In the genomic region with DNA sequence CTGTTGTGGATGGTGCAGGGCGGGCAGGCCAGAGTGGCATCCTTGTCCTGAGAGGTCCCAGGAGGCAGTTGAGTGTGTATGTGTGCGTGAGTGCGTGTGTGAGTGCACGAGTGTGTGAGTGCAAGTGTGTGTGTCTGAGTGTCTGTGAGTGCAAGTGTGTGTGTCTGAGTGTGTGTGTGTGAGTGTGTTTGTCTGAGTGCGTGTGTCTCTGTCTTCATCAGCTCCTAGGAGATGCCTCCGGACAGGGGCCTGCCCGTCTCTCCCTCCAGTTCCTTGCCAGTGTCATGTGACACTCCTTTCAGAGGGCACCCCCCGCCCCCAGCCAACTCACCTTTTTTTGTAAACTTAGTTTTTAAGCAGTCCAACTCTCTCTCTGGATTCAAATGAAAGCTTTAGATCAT, we compare ENCODE assay signal across 8 cellular contexts. TPM values are rescaled to one million over a fixed set of nuclear protein-coding genes. Genes with fewer than 3 reads are reported as not detected.
DNase-seq lines count a peak whose midpoint lies in the region; TF ChIP-seq lines count a peak whose summit lies in the region.

No MANE protein-coding gene starts in this region.

- DNase-seq in RPMI8226 (peak; percentile 52), endothelial cell (ENCODE audit: low spot score) (no peak), hippocampal formation (lab: John Stamatoyannopoulos, UW) (no peak), AG20443 (ENCODE audit: low spot score) (no peak), glomerular visceral epithelial cell (ENCODE audit: extremely low spot score) (no peak), head of caudate nucleus (no peak)

- H3K9me3 Mint-ChIP-seq in endothelial cell (ENCODE audit: unreplicated experiment), result no peaks in the 10 kb centered on the region

- intact Hi-C loops in head of caudate nucleus (cut with DNase I), result no loop called here

- H3K4me1 Mint-ChIP-seq in endothelial cell (ENCODE audit: unreplicated experiment), result peaks cover 65% of the 10 kb centered on the region

- H3K36me3 ChIP-seq in skeletal muscle satellite cell (ENCODE audit: insufficient read depth, low read length), result no peaks in the 10 kb centered on the region

- TF ChIP-seq POLR2A in GM18526 (IDR thresholded peaks at IDR 0.05; ENCODE audit: extremely low read depth, insufficient read length), result peak; percentile 30

- peak overlapping the region; percentile 98 for H3K27ac Mint-ChIP-seq in endothelial cell (ENCODE audit: unreplicated experiment)

- H3K27me3 Mint-ChIP-seq in endothelial cell (ENCODE audit: unreplicated experiment), result peaks cover 17% of the 10 kb centered on the region

- peaks cover 84% of the 10 kb centered on the region for H3K4me1 ChIP-seq in skeletal muscle satellite cell (ENCODE audit: control insufficient read depth, insufficient read depth, low read length)

- peak overlapping the region; percentile 81 for H3K4me3 Mint-ChIP-seq in endothelial cell (ENCODE audit: unreplicated experiment)

- H3K36me3 Mint-ChIP-seq in endothelial cell (ENCODE audit: low read depth, unreplicated experiment), result peaks cover 6% of the 10 kb centered on the region

- no peak for TF ChIP-seq CTCF in endothelial cell (IDR thresholded peaks at IDR 0.05; ENCODE audit: unreplicated experiment)

- H3K27me3 ChIP-seq in skeletal muscle satellite cell (ENCODE audit: control insufficient read depth, insufficient read depth, low read length), result no peaks in the 10 kb centered on the region

- peak overlapping the region; percentile 61 for H3K4me2 ChIP-seq in skeletal muscle satellite cell (ENCODE audit: low read length)

- no peak overlapping the region for H3K4me3 ChIP-seq in skeletal muscle satellite cell (ENCODE audit: low read length)

- H3K9me3 ChIP-seq in skeletal muscle satellite cell (replicated peaks; ENCODE audit: low read length), result no peaks in the 10 kb centered on the region

- peak overlapping the region; percentile 26 for H3K9ac ChIP-seq in skeletal muscle satellite cell (ENCODE audit: low read depth, low read length)

RNA-seq across cellular contexts. Expression of gene IGF2R, which starts 12.3 kb away (rescaled TPM):
- 108 TPM for total RNA-seq in endothelial cell (ENCODE audit: unreplicated experiment)
- total RNA-seq in skeletal muscle satellite cell (2012; rRNA removed), result 86.5 and 116 TPM in 2 replicates
